ENCODE assay signal across 9 cellular contexts in the genomic region with DNA sequence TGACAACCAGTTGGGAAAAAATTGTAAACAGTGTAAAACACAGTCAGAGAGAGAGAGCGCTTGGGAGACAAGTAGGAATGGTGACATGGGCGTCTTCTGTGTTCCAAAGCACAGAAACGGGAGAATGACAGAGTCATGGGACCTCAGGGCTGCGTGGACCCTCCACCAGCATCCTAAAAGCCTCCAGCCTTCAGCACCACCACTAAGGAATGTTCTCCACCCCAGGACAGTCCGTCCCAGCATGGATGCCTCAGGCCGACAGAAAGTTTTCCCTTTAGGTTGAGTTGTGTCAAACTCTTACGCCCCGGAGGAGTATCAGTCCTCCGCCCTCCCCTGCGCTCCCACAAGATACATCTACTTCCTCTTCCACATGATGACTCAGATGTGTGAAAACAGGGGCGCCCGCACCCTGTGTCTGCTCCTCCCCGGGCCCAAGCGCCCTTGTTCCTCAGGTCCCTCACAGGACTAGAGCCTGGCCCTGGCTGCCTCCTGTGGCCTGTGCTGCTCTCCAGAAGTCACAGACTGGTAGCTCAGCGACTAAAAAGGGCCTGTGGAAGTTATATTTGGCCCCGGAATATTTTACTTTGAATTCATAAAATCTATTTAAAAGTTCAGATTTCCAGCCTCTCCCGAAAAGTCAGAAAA.
DNase-seq lines count a peak whose midpoint lies in the region; ATAC-seq, FAIRE-seq and TF ChIP-seq lines count a peak whose summit lies in the region.
"Had no signal": no experiment of that assay in that cellular context is flagged by ENCODE, and none has a peak within 500 bp of the region (broad histone marks: within the 10 kb centered on the region; RNA-seq: fewer than 3 reads in every experiment).

No MANE protein-coding gene starts in this region.

- H3K9me3 Mint-ChIP-seq in T-helper 2 cell treated with Interferon-gamma antibody and Interleukin-4, amounts not matched to agents 5 μg/mL and 100 μg/mL, for 36 hours, result no peaks in the 10 kb centered on the region
- H3K9me3 Mint-ChIP-seq in astrocyte (ENCODE audit: unreplicated experiment), result peaks cover 4% of the 10 kb centered on the region

- H3K4me3 ChIP-seq in astrocyte (ENCODE audit: insufficient read depth, low read depth, low read length) (no peak overlapping the region), psoas muscle (no peak overlapping the region)
- H3K4me3 ChIP-seq: dorsolateral prefrontal cortex had no signal

- H3K27me3 ChIP-seq in astrocyte (ENCODE audit: insufficient read depth, low read length) (no peaks in the 10 kb centered on the region), psoas muscle (ENCODE audit: insufficient read depth in 3 of 3, low read length in 2 of 3) (peaks cover 0 to 9% (median 2%) of the 10 kb centered on the region in 3 donors)
- H3K27me3 ChIP-seq: dorsolateral prefrontal cortex had no signal

- H3K4me1 ChIP-seq in astrocyte (ENCODE audit: insufficient read depth, low read length) (peaks cover 11% of the 10 kb centered on the region), psoas muscle (no peaks in the 10 kb centered on the region)

- DNase-seq in T-helper 2 cell treated with Interferon-gamma antibody and Interleukin-4, amounts not matched to agents 5 μg/mL and 100 μg/mL, for 36 hours (ENCODE audit: low spot score), result peak; percentile 74
- DNase-seq in astrocyte (ENCODE audit: low read depth) (no peak), psoas muscle (peak; percentile 38 to 62), NCI-H526 treated with DMSO at 0.1 percent for 48 hours (lab: John Stamatoyannopoulos, UW) (no peak)

- H3K27me3 Mint-ChIP-seq in T-helper 2 cell treated with Interferon-gamma antibody and Interleukin-4, amounts not matched to agents 5 μg/mL and 100 μg/mL, for 36 hours (ENCODE audit: low read depth), result peaks cover 2% of the 10 kb centered on the region
- peaks cover 20% of the 10 kb centered on the region for H3K27me3 Mint-ChIP-seq in astrocyte (ENCODE audit: low read depth, unreplicated experiment)

- peak overlapping the region; percentile 62 for H3K4me3 Mint-ChIP-seq in T-helper 2 cell treated with Interferon-gamma antibody and Interleukin-4, amounts not matched to agents 5 μg/mL and 100 μg/mL, for 36 hours
- no peak overlapping the region for H3K4me3 Mint-ChIP-seq in astrocyte (ENCODE audit: unreplicated experiment)

- H3K4me2 ChIP-seq in astrocyte (ENCODE audit: low read length), result no peak overlapping the region

- no peak overlapping the region for H3K9ac ChIP-seq in astrocyte (ENCODE audit: low read length)

- peak overlapping the region; percentile 80 for H3K27ac Mint-ChIP-seq in T-helper 2 cell treated with Interferon-gamma antibody and Interleukin-4, amounts not matched to agents 5 μg/mL and 100 μg/mL, for 36 hours
- peak overlapping the region; percentile 9 for H3K27ac Mint-ChIP-seq in astrocyte (ENCODE audit: unreplicated experiment)

- TF ChIP-seq CTCF in astrocyte (IDR thresholded peaks at IDR 0.05; ENCODE audit: insufficient read depth, low read depth, low read length) (no peak), psoas muscle (IDR thresholded peaks at IDR 0.05) (no peak)

- no peak for FAIRE-seq in astrocyte (lab: Jason Lieb, UNC)

- peak; percentile 73 for ATAC-seq in GM21381 (IDR thresholded peaks at IDR 0.05; ENCODE audit: unreplicated experiment)
- no peak for ATAC-seq in psoas muscle
- no peak for ATAC-seq in GM18907 (IDR thresholded peaks at IDR 0.05; ENCODE audit: unreplicated experiment)
- ATAC-seq in HG02763 (IDR thresholded peaks at IDR 0.05; ENCODE audit: unreplicated experiment), result no peak
- ATAC-seq in HG03571 (IDR thresholded peaks at IDR 0.05; ENCODE audit: unreplicated experiment), result no peak

- H4K20me1 ChIP-seq in astrocyte (ENCODE audit: insufficient read depth, low read length), result no peaks in the 10 kb centered on the region

- no peak overlapping the region for H2AFZ ChIP-seq in astrocyte (ENCODE audit: low read depth, low read length)

- WGBS in psoas muscle, 3 donors, result 92 to 94% (median 93%) methylated on average over 17 of the region's 17 CpGs

- H3K4me1 Mint-ChIP-seq in T-helper 2 cell treated with Interferon-gamma antibody and Interleukin-4, amounts not matched to agents 5 μg/mL and 100 μg/mL, for 36 hours (ENCODE audit: low read depth), result peaks cover 63% of the 10 kb centered on the region
- peaks cover 11% of the 10 kb centered on the region for H3K4me1 Mint-ChIP-seq in astrocyte (ENCODE audit: low read depth, unreplicated experiment)

- peaks cover 3% of the 10 kb centered on the region for H3K36me3 Mint-ChIP-seq in T-helper 2 cell treated with Interferon-gamma antibody and Interleukin-4, amounts not matched to agents 5 μg/mL and 100 μg/mL, for 36 hours (ENCODE audit: low read depth)
- H3K36me3 Mint-ChIP-seq in astrocyte (ENCODE audit: low read depth, unreplicated experiment), result peaks cover 3% of the 10 kb centered on the region

- no peaks in the 10 kb centered on the region for H3K79me2 ChIP-seq in astrocyte (ENCODE audit: insufficient read depth, low read length)

- intact Hi-C loops in psoas muscle (cut with DNase I), result no loop called here

- H3K9me3 ChIP-seq in astrocyte (ENCODE audit: insufficient read depth, low read depth, low read length) (no peaks in the 10 kb centered on the region), psoas muscle (no peaks in the 10 kb centered on the region)

- H3K27ac ChIP-seq in astrocyte (ENCODE audit: low read depth, low read length), result no peak overlapping the region
- no peak overlapping the region for H3K27ac ChIP-seq in psoas muscle
- H3K27ac ChIP-seq: dorsolateral prefrontal cortex had no signal

- H3K36me3 ChIP-seq in astrocyte (ENCODE audit: insufficient read depth, low read length) (no peaks in the 10 kb centered on the region), psoas muscle (ENCODE audit: insufficient read depth in 1 of 2, low read depth in 1 of 2) (no peaks in the 10 kb centered on the region)

Comparison
In these comparisons a context has a peak if more than half of its experiments do, and no peak if none do; other contexts are left out.
1. DNase-seq: peak in T-helper 2 cell treated with Interferon-gamma antibody and Interleukin-4, amounts not matched to agents 5 μg/mL and 100 μg/mL, for 36 hours (single experiment) and psoas muscle (2 of 2); none in astrocyte (single experiment) and NCI-H526 treated with DMSO at 0.1 percent for 48 hours (single experiment).